ENCODE assay signal across 1 cellular context in the genomic region with DNA sequence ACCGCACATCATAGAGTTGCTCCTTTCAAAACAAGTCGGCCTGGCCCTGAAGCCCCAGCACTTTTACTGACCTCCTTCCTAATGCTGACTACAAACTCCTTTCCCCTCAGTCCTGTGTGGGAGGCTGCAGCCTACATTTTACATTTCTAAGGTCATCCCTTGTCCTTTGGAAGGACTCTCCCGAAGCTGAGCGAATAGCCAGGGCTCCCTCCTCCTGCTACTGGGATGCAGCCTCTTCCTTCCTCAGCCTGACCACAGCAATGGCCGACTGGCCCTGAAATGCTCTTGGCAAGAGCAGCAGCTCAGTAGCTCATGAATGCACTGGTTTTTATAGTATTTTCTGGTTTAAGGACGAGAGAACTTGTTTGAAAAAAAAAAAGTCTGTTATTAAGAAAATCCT.
TF ChIP-seq lines count a peak whose summit lies in the region.

No MANE protein-coding gene starts in this region.

TF ChIP-seq in GM23338, 12 proteins besides CTCF, POLR2A, EP300 and RAD21 (continued from another document):
- TF ChIP-seq, protein P1, sequence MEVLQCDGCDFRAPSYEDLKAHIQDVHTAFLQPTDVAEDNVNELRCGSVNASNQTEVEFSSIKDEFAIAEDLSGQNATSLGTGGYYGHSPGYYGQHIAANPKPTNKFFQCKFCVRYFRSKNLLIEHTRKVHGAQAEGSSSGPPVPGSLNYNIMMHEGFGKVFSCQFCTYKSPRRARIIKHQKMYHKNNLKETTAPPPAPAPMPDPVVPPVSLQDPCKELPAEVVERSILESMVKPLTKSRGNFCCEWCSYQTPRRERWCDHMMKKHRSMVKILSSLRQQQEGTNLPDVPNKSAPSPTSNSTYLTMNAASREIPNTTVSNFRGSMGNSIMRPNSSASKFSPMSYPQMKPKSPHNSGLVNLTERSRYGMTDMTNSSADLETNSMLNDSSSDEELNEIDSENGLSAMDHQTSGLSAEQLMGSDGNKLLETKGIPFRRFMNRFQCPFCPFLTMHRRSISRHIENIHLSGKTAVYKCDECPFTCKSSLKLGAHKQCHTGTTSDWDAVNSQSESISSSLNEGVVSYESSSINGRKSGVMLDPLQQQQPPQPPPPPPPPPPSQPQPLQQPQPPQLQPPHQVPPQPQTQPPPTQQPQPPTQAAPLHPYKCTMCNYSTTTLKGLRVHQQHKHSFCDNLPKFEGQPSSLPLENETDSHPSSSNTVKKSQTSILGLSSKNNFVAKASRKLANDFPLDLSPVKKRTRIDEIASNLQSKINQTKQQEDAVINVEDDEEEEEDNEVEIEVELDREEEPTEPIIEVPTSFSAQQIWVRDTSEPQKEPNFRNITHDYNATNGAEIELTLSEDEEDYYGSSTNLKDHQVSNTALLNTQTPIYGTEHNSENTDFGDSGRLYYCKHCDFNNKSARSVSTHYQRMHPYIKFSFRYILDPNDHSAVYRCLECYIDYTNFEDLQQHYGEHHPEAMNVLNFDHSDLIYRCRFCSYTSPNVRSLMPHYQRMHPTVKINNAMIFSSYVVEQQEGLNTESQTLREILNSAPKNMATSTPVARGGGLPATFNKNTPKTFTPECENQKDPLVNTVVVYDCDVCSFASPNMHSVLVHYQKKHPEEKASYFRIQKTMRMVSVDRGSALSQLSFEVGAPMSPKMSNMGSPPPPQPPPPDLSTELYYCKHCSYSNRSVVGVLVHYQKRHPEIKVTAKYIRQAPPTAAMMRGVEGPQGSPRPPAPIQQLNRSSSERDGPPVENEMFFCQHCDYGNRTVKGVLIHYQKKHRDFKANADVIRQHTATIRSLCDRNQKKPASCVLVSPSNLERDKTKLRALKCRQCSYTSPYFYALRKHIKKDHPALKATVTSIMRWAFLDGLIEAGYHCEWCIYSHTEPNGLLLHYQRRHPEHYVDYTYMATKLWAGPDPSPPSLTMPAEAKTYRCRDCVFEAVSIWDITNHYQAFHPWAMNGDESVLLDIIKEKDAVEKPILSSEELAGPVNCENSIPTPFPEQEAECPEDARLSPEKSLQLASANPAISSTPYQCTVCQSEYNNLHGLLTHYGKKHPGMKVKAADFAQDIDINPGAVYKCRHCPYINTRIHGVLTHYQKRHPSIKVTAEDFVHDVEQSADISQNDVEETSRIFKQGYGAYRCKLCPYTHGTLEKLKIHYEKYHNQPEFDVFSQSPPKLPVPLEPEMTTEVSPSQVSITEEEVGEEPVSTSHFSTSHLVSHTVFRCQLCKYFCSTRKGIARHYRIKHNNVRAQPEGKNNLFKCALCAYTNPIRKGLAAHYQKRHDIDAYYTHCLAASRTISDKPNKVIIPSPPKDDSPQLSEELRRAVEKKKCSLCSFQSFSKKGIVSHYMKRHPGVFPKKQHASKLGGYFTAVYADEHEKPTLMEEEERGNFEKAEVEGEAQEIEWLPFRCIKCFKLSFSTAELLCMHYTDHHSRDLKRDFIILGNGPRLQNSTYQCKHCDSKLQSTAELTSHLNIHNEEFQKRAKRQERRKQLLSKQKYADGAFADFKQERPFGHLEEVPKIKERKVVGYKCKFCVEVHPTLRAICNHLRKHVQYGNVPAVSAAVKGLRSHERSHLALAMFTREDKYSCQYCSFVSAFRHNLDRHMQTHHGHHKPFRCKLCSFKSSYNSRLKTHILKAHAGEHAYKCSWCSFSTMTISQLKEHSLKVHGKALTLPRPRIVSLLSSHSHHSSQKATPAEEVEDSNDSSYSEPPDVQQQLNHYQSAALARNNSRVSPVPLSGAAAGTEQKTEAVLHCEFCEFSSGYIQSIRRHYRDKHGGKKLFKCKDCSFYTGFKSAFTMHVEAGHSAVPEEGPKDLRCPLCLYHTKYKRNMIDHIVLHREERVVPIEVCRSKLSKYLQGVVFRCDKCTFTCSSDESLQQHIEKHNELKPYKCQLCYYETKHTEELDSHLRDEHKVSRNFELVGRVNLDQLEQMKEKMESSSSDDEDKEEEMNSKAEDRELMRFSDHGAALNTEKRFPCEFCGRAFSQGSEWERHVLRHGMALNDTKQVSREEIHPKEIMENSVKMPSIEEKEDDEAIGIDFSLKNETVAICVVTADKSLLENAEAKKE (CRISPR knock-in tag; IDR thresholded peaks at IDR 0.05), result no peak
- TF ChIP-seq STAT1 (IDR thresholded peaks at IDR 0.05; ENCODE audit: unreplicated experiment) (no peak), ZNF331 (CRISPR knock-in tag; IDR thresholded peaks at IDR 0.05; ENCODE audit: low read depth) (no peak), ZNF114 (CRISPR knock-in tag; IDR thresholded peaks at IDR 0.05) (no peak)
- TF ChIP-seq, protein P2, sequence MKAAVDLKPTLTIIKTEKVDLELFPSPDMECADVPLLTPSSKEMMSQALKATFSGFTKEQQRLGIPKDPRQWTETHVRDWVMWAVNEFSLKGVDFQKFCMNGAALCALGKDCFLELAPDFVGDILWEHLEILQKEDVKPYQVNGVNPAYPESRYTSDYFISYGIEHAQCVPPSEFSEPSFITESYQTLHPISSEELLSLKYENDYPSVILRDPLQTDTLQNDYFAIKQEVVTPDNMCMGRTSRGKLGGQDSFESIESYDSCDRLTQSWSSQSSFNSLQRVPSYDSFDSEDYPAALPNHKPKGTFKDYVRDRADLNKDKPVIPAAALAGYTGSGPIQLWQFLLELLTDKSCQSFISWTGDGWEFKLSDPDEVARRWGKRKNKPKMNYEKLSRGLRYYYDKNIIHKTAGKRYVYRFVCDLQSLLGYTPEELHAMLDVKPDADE (IDR thresholded peaks at IDR 0.05), result no peak
